In the genomic region with DNA sequence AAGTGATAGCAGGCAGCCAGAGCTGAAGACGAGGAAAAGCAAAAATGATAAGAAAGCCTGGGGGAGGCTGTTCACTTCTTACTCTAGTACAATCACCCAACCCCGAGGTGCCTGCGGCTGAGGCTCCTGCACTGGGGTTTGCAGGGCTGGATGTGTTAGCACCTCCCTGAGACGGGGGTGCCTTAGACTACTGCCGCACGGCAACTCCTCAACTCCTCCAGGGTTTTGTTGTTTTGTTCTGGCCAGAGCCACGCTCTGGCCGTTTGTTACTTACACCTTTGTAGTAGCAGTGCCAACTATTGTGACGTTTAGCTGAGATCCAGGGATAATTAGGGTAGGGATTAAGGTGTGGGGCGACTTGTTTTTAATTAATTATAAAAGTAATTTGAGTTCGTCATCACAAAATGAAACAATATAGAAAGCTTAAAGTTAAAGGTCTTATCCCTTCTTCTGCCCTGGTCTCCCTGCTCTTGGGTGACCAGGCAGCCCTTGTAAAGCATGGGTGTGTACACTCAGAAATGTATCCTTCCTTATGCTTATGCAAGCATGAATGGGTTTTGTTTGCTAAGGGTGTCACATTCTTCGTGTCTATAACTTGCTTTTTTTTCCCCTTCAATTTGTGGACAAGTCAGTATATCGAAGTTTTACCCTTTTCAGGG, we compare ENCODE assay signal across 9 cellular contexts. TPM values are rescaled to one million over a fixed set of nuclear protein-coding genes. Genes with fewer than 3 reads are reported as not detected.
DNase-seq lines count a peak whose midpoint lies in the region; ATAC-seq, FAIRE-seq and TF ChIP-seq lines count a peak whose summit lies in the region.
"Had no signal": no experiment of that assay in that cellular context is flagged by ENCODE, and none has a peak within 500 bp of the region (broad histone marks: within the 10 kb centered on the region; RNA-seq: fewer than 3 reads in every experiment).

No MANE protein-coding gene starts in this region.

- H3K4me3 ChIP-seq in RWPE2 (ENCODE audit: severe bottlenecking): no peak overlapping the region
- H3K4me3 ChIP-seq in bronchial epithelial cell (ENCODE audit: low read depth, low read length): no peak overlapping the region
- no peak overlapping the region for H3K4me3 ChIP-seq in small intestine (ENCODE audit: low read depth in 1 of 2, low read length in 2 of 2)

- H3K27ac ChIP-seq in RWPE2 (ENCODE audit: poor library complexity, severe bottlenecking): no peak overlapping the region
- H3K27ac ChIP-seq in small intestine (ENCODE audit: low read depth in 1 of 2, low read length in 1 of 2): peak overlapping the region; percentile 93
- H3K27ac ChIP-seq: VCaP had no signal

- DNase-seq in DMS53 treated with DMSO at 0.1 percent for 48 hours (lab: John Stamatoyannopoulos, UW; ENCODE audit: unreplicated experiment) (peak; percentile 13), RWPE2 (ENCODE audit: low spot score) (no peak), bronchial epithelial cell (ENCODE audit: low read depth) (peak; percentile 62), small intestine (peak; percentile 83), DMS153 treated with DMSO at 0.1 percent for 48 hours (lab: John Stamatoyannopoulos, UW; ENCODE audit: unreplicated experiment) (no peak)

- ATAC-seq in RWPE2 (ENCODE audit: low read depth) (peak; percentile 37; the same call in 1 of the 3 replicates), GM21825 (IDR thresholded peaks at IDR 0.05; ENCODE audit: unreplicated experiment) (no peak), HG03045 (IDR thresholded peaks at IDR 0.05; ENCODE audit: unreplicated experiment) (no peak), GM18520 (IDR thresholded peaks at IDR 0.05; ENCODE audit: unreplicated experiment) (no peak)

- H3K27me3 ChIP-seq in RWPE2 (ENCODE audit: insufficient read depth, poor library complexity, severe bottlenecking): no peaks in the 10 kb centered on the region
- H3K27me3 ChIP-seq in bronchial epithelial cell (ENCODE audit: control insufficient read depth, insufficient read depth, low read length): no peaks in the 10 kb centered on the region
- H3K27me3 ChIP-seq in small intestine (ENCODE audit: control insufficient read depth in 2 of 2, insufficient read depth in 2 of 2, low read length in 2 of 2): no peaks in the 10 kb centered on the region

- H3K36me3 ChIP-seq in RWPE2 (ENCODE audit: low read depth) (no peaks in the 10 kb centered on the region), bronchial epithelial cell (ENCODE audit: control insufficient read depth, insufficient read depth, low read length) (no peaks in the 10 kb centered on the region), small intestine (ENCODE audit: control insufficient read depth in 2 of 2, insufficient read depth in 2 of 2, low read length in 2 of 2) (no peaks in the 10 kb centered on the region)

- H3K9me3 ChIP-seq in RWPE2 (ENCODE audit: severe bottlenecking) (no peaks in the 10 kb centered on the region), small intestine (ENCODE audit: control insufficient read depth, low read depth) (no peaks in the 10 kb centered on the region)

- no peak for FAIRE-seq in bronchial epithelial cell (lab: Jason Lieb, UNC)
- no peak for FAIRE-seq in small intestine (lab: Jason Lieb, UNC)

- TF ChIP-seq CTCF in RWPE2 (IDR thresholded peaks at IDR 0.05; ENCODE audit: poor library complexity, severe bottlenecking) (no peak), bronchial epithelial cell (IDR thresholded peaks at IDR 0.05; ENCODE audit: insufficient read depth, low read length, severe bottlenecking) (no peak)

- WGBS in small intestine, 3 donors: 11 to 51% (median 23%) methylated on average over 13 of the region's 13 CpGs

- H3K4me1 ChIP-seq in RWPE2 (ENCODE audit: insufficient read depth, poor library complexity, severe bottlenecking) (no peaks in the 10 kb centered on the region), small intestine (ENCODE audit: control insufficient read depth in 2 of 2, insufficient read depth in 1 of 2, low read depth in 1 of 2, low read length in 1 of 2) (peaks cover 3 to 12% of the 10 kb centered on the region in 2 donors)

RNA-seq across cellular contexts. Expression of a gene that starts 51.3 kb away (rescaled TPM):
- 0.53 and 1.9 TPM in 2 replicates for total RNA-seq in bronchial epithelial cell
- polyA plus RNA-seq in small intestine: 10 to 100 TPM in 2 of 3 donors, 1 to 10 TPM in 1; 8.9 to 33.8 (median 30.0) TPM

Comparison
In these comparisons a context has a peak if more than half of its experiments do, and no peak if none do; other contexts are left out.
1. DNase-seq: peak in DMS53 treated with DMSO at 0.1 percent for 48 hours (single experiment), bronchial epithelial cell (single experiment) and small intestine (single experiment); none in RWPE2 (single experiment) and DMS153 treated with DMSO at 0.1 percent for 48 hours (single experiment).